Comparison of ENCODE assay signal across 17 cellular contexts in the genomic region with DNA sequence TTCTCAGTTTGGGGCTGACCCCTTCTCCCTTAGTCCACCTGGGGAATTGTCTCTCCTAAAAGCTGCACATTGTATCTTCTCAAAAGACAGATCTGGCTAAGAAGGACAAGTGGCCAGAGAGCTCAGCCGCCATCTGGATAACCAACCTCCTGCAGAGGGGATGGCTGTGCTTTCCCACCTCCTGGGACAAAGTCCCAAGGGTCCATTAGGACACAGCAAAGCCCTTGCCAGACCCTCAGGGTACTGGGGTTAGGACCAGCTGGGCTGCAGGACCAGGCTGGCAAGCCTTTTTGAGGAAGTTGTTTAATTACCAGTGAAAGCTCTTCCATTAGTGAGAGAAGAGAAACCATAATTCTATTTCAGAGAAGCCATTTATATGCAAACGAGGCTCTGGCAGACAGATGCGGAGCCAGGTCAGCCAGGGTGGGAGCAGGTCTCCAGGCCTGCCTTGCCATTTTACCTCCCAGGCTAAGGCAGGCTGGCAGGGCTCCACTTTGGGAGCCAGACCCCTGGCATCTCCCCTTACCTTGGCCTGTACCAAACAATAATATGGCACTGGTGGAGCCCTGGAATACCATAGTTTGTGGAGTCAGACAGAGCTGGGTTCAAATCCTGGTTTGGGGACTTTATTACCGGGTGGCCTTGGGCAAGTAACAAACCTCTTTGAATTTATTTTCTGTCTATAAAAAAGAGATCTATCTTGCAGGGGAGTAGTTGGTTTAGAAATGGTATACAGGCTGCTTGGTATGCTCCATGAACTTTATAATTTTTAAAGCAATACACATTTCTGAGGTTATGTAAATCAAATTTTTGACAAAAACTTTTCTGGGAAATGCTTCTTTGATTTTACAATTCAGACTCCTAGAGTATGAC. TPM values are rescaled to one million over a fixed set of nuclear protein-coding genes. Genes with fewer than 3 reads are reported as not detected.
DNase-seq lines count a peak whose midpoint lies in the region; ATAC-seq and TF ChIP-seq lines count a peak whose summit lies in the region.
"Had no signal": no experiment of that assay in that cellular context is flagged by ENCODE, and none has a peak within 500 bp of the region (broad histone marks: within the 10 kb centered on the region; RNA-seq: fewer than 3 reads in every experiment).

No MANE protein-coding gene starts in this region.

- H3K4me3 Mint-ChIP-seq in neural crest cell: peak overlapping the region; percentile 61
- H3K4me3 Mint-ChIP-seq in activated CD8-positive, alpha-beta T cell treated with anti-CD3 and anti-CD28 coated beads, Interleukin-2, amount 10 ng/mL, durations not matched to agents 7 days and 5 days: no peak overlapping the region

- H3K27ac ChIP-seq in WERI-Rb-1: peak overlapping the region; percentile 96
- H3K27ac ChIP-seq: psoas muscle, transverse colon, VCaP had no signal

- H3K4me3 ChIP-seq in WERI-Rb-1 (ENCODE audit: low read depth, low read length): no peak overlapping the region
- H3K4me3 ChIP-seq: coronary artery, psoas muscle, transverse colon had no signal

- no peaks in the 10 kb centered on the region for H3K27me3 Mint-ChIP-seq in neural crest cell (ENCODE audit: low read depth)
- no peaks in the 10 kb centered on the region for H3K27me3 Mint-ChIP-seq in activated CD8-positive, alpha-beta T cell treated with anti-CD3 and anti-CD28 coated beads, Interleukin-2, amount 10 ng/mL, durations not matched to agents 7 days and 5 days (ENCODE audit: low read depth)

- peaks cover 15% of the 10 kb centered on the region for H3K4me1 Mint-ChIP-seq in neural crest cell
- H3K4me1 Mint-ChIP-seq in activated CD8-positive, alpha-beta T cell treated with anti-CD3 and anti-CD28 coated beads, Interleukin-2, amount 10 ng/mL, durations not matched to agents 7 days and 5 days (ENCODE audit: low read depth): peaks cover 18% of the 10 kb centered on the region

- TF ChIP-seq CTCF in WERI-Rb-1 (IDR thresholded peaks at IDR 0.05; ENCODE audit: low read depth, low read length): no peak
- TF ChIP-seq CTCF in neural crest cell (conservative IDR thresholded peaks at IDR 0.05): no peak
- no peak for TF ChIP-seq CTCF in GM20000 (IDR thresholded peaks at IDR 0.05; ENCODE audit: extremely low read depth, missing control alignments)

- no peaks in the 10 kb centered on the region for H3K9me3 Mint-ChIP-seq in neural crest cell
- no peaks in the 10 kb centered on the region for H3K9me3 Mint-ChIP-seq in activated CD8-positive, alpha-beta T cell treated with anti-CD3 and anti-CD28 coated beads, Interleukin-2, amount 10 ng/mL, durations not matched to agents 7 days and 5 days (ENCODE audit: insufficient read depth)

- H3K36me3 ChIP-seq in WERI-Rb-1: peaks cover 54% of the 10 kb centered on the region
- H3K36me3 ChIP-seq: transverse colon had no signal

- CTCF ChIA-PET in activated CD8-positive, alpha-beta T cell treated with anti-CD3 and anti-CD28 coated beads, Interleukin-2, amount 10 ng/mL, durations not matched to agents 7 days and 5 days (lab: Charles Lee): interaction anchor here (1.6 to 13.2 kb wide), 4 partner anchors 7 to 36 kb away, joined by 4 to 191 read pairs (median 10); no protein-coding TSS in a partner anchor

- DNase-seq in NCI-H146 (lab: John Stamatoyannopoulos, UW): peak; percentile 7
- DNase-seq in NCI-H146 treated with DMSO at 0.1 percent for 48 hours (lab: John Stamatoyannopoulos, UW; ENCODE audit: unreplicated experiment): no peak
- peak; percentile 91 to 96 for DNase-seq in NCI-H524 (lab: John Stamatoyannopoulos, UW)
- DNase-seq in WERI-Rb-1: peak; percentile 70
- DNase-seq in neural crest cell (ENCODE audit: low read depth, low spot score): no peak
- no peak for DNase-seq in GM20000 (ENCODE audit: low spot score)
- no peak for DNase-seq in activated CD8-positive, alpha-beta T cell treated with anti-CD3 and anti-CD28 coated beads, Interleukin-2, amount 10 ng/mL, durations not matched to agents 7 days and 5 days
- DNase-seq: NCI-H345, psoas muscle, SHP77, transverse colon had no signal

- no peaks in the 10 kb centered on the region for H3K27me3 ChIP-seq in WERI-Rb-1 (ENCODE audit: insufficient read depth, low read depth, severe bottlenecking)
- H3K27me3 ChIP-seq: transverse colon had no signal

- H3K36me3 Mint-ChIP-seq in neural crest cell (ENCODE audit: low read depth): peaks cover 6% of the 10 kb centered on the region
- no peaks in the 10 kb centered on the region for H3K36me3 Mint-ChIP-seq in activated CD8-positive, alpha-beta T cell treated with anti-CD3 and anti-CD28 coated beads, Interleukin-2, amount 10 ng/mL, durations not matched to agents 7 days and 5 days (ENCODE audit: low read depth)

- H3K9me3 ChIP-seq in WERI-Rb-1 (ENCODE audit: severe bottlenecking): no peaks in the 10 kb centered on the region
- H3K9me3 ChIP-seq: psoas muscle, transverse colon had no signal

- ATAC-seq in GM19467 (IDR thresholded peaks at IDR 0.05; ENCODE audit: unreplicated experiment): no peak
- no peak for ATAC-seq in activated CD8-positive, alpha-beta T cell treated with anti-CD3 and anti-CD28 coated beads, Interleukin-2, amount 10 ng/mL, durations not matched to agents 7 days and 5 days
- ATAC-seq: psoas muscle had no signal

- H3K27ac Mint-ChIP-seq in neural crest cell (ENCODE audit: unreplicated experiment): peak overlapping the region; percentile 83
- H3K27ac Mint-ChIP-seq in activated CD8-positive, alpha-beta T cell treated with anti-CD3 and anti-CD28 coated beads, Interleukin-2, amount 10 ng/mL, durations not matched to agents 7 days and 5 days: no peak overlapping the region

- POLR2A ChIA-PET in activated CD8-positive, alpha-beta T cell treated with anti-CD3 and anti-CD28 coated beads, Interleukin-2, amount 10 ng/mL, durations not matched to agents 7 days and 5 days (lab: Charles Lee): interaction anchor here (1.0 kb wide), 1 partner anchor 417 kb away, joined by 3 read pairs; no protein-coding TSS in a partner anchor

RNA-seq across cellular contexts. Expression of a gene that starts 17.9 kb away (rescaled TPM):
- total RNA-seq in neural crest cell: 55.0 and 59.0 TPM in 2 replicates
- 1 to 10 TPM in 1 of 2 experiments, under 1 TPM in 1; 0.57 to 1.3 TPM for total RNA-seq in activated CD8-positive, alpha-beta T cell treated with anti-CD3 and anti-CD28 coated beads, Interleukin-2, amount 10 ng/mL, durations not matched to agents 7 days and 5 days
- total RNA-seq: A172 had no signal

RNA-seq across cellular contexts. Expression of a gene that starts 40.0 kb away (rescaled TPM):
- total RNA-seq in neural crest cell: not detected in 2 replicates
- not detected for total RNA-seq in activated CD8-positive, alpha-beta T cell treated with anti-CD3 and anti-CD28 coated beads, Interleukin-2, amount 10 ng/mL, durations not matched to agents 7 days and 5 days
- total RNA-seq: A172, fibroblast of lung had no signal

RNA-seq across cellular contexts. Expression of a gene that starts 40.2 kb away (rescaled TPM):
- not detected in 2 replicates for total RNA-seq in neural crest cell
- total RNA-seq in activated CD8-positive, alpha-beta T cell treated with anti-CD3 and anti-CD28 coated beads, Interleukin-2, amount 10 ng/mL, durations not matched to agents 7 days and 5 days: not detected
- total RNA-seq: A172, fibroblast of lung, LHCN-M2 had no signal

RNA-seq across cellular contexts. Expression of a gene that starts 55.7 kb away (rescaled TPM):
- not detected in 2 replicates for total RNA-seq in neural crest cell
- not detected for total RNA-seq in activated CD8-positive, alpha-beta T cell treated with anti-CD3 and anti-CD28 coated beads, Interleukin-2, amount 10 ng/mL, durations not matched to agents 7 days and 5 days
- total RNA-seq: A172, fibroblast of lung, LHCN-M2, psoas muscle had no signal

RNA-seq across cellular contexts. Expression of a gene that starts 55.9 kb away (rescaled TPM):
- total RNA-seq in neural crest cell: 0.02 TPM in 1 of 2 replicates, not detected in the other
- not detected for total RNA-seq in activated CD8-positive, alpha-beta T cell treated with anti-CD3 and anti-CD28 coated beads, Interleukin-2, amount 10 ng/mL, durations not matched to agents 7 days and 5 days
- total RNA-seq: fibroblast of lung, LHCN-M2 had no signal

Comparison
In these comparisons a context has a peak if more than half of its experiments do, and no peak if none do; other contexts are left out.
1. DNase-seq: peak in NCI-H146 (single experiment), NCI-H524 (2 of 2) and WERI-Rb-1 (single experiment); none in NCI-H146 treated with DMSO at 0.1 percent for 48 hours (single experiment), neural crest cell (single experiment), GM20000 (single experiment) and activated CD8-positive, alpha-beta T cell treated with anti-CD3 and anti-CD28 coated beads, Interleukin-2, amount 10 ng/mL, durations not matched to agents 7 days and 5 days (single experiment).
2. RNA of a gene that starts 17.9 kb away (total RNA-seq): 55.0 to 59.0 TPM in neural crest cell; 0.57 to 1.3 TPM in activated CD8-positive, alpha-beta T cell treated with anti-CD3 and anti-CD28 coated beads, Interleukin-2, amount 10 ng/mL, durations not matched to agents 7 days and 5 days; every median in the first group is over 10 times any median in the second.